30 cellular contexts compared by ENCODE assay signal in genomic region chr4:64192731-64193412, GRCh38.
"Had no signal": no experiment of that assay in that cellular context is flagged by ENCODE, and none has a peak within 500 bp of the region (broad histone marks: within the 10 kb centered on the region; RNA-seq: fewer than 3 reads in every experiment).

No MANE protein-coding gene starts in this region.

- H3K27ac Mint-ChIP-seq: activated CD4-positive, alpha-beta T cell treated with anti-CD3 and anti-CD28 coated beads for 36 hours; activated CD8-positive, alpha-beta memory T cell treated with anti-CD3 and anti-CD28 coated beads, Interleukin-2, amount 10 ng/mL, durations not matched to agents 7 days and 5 days; activated CD8-positive, alpha-beta T cell treated with anti-CD3 and anti-CD28 coated beads, Interleukin-2, amount 10 ng/mL, durations not matched to agents 7 days and 5 days; activated naive CD4-positive, alpha-beta T cell treated with anti-CD3 and anti-CD28 coated beads, Interleukin-2, amount 50 U/mL, for 24 hours; activated naive CD8-positive, alpha-beta T cell treated with anti-CD3 and anti-CD28 coated beads, Interleukin-2, amount 50 U/mL, for 24 hours; activated T-helper 2 cell treated with anti-CD3 and anti-CD28 coated beads, Interferon-gamma antibody, Interleukin-2, Interleukin-4, amounts not matched to agents 10 μg/mL and 5 μg/mL and 100 μg/mL, durations not matched to agents 14 hours and 24 hours and 36 hours; mesothelial cell of epicardium; naive thymus-derived CD4-positive, alpha-beta T cell; stimulated activated memory B cell treated with anti-CD40 and anti-IgM and Interleukin-4, amounts not matched to agents 10 μg/mL and 1 μg/mL and 100 μg/mL, for 72 hours; stimulated activated naive CD8-positive, alpha-beta T cell treated with anti-CD3 and anti-CD28 coated beads, Interleukin-15, amount 100 ng/mL, for 72 hours; T-helper 17 cell; type B pancreatic cell had no signal

- H3K27me3 Mint-ChIP-seq: activated CD4-positive, alpha-beta T cell treated with anti-CD3 and anti-CD28 coated beads for 36 hours; activated CD8-positive, alpha-beta memory T cell treated with anti-CD3 and anti-CD28 coated beads, Interleukin-2, amount 10 ng/mL, durations not matched to agents 7 days and 5 days; activated naive CD4-positive, alpha-beta T cell treated with anti-CD3 and anti-CD28 coated beads, Interleukin-2, amount 50 U/mL, for 24 hours; activated naive CD8-positive, alpha-beta T cell treated with anti-CD3 and anti-CD28 coated beads, Interleukin-2, amount 50 U/mL, for 24 hours; naive thymus-derived CD4-positive, alpha-beta T cell; stimulated activated memory B cell treated with anti-CD40 and anti-IgM and Interleukin-4, amounts not matched to agents 10 μg/mL and 1 μg/mL and 100 μg/mL, for 72 hours; stimulated activated naive CD8-positive, alpha-beta T cell treated with anti-CD3 and anti-CD28 coated beads, Interleukin-15, amount 100 ng/mL, for 72 hours; T-helper 17 cell; type B pancreatic cell had no signal

- H3K4me3 ChIP-seq: esophagus squamous epithelium, pancreas, prostate gland, skin epidermis, vagina had no signal

- H3K9me3 Mint-ChIP-seq: type B pancreatic cell had no signal

- DNase-seq: activated CD4-positive, alpha-beta T cell treated with anti-CD3 and anti-CD28 coated beads for 36 hours; activated CD4-positive, CD25-positive, alpha-beta regulatory T cell; activated CD8-positive, alpha-beta memory T cell treated with anti-CD3 and anti-CD28 coated beads, Interleukin-2, amount 10 ng/mL, durations not matched to agents 7 days and 5 days; activated CD8-positive, alpha-beta T cell treated with anti-CD3 and anti-CD28 coated beads, Interleukin-2, amount 10 ng/mL, durations not matched to agents 7 days and 5 days; activated naive CD8-positive, alpha-beta T cell treated with anti-CD3 and anti-CD28 coated beads, Interleukin-2, amount 50 U/mL, for 24 hours; activated T-cell treated with anti-CD3 and anti-CD28 coated beads, Interleukin-2, amount 50 U/mL, for 48 hours; amygdala; dermis blood vessel endothelial cell; effector CD4-positive, alpha-beta T cell; esophagus squamous epithelium; foreskin melanocyte; glutamatergic neuron; left ventricle myocardium superior; naive thymus-derived CD4-positive, alpha-beta T cell; pancreas; retina; stimulated activated CD4-positive, alpha-beta T cell treated with anti-CD3 and anti-CD28 coated beads, Interleukin-4, amount 100 ng/mL, for 4 hours; stimulated activated CD8-positive, alpha-beta memory T cell treated with anti-CD3 and anti-CD28 coated beads, Interleukin-4, amount 100 ng/mL, for 48 hours; stimulated activated naive CD8-positive, alpha-beta T cell treated with anti-CD3 and anti-CD28 coated beads, Interleukin-15, amount 100 ng/mL, for 72 hours; substantia nigra; T-helper 17 cell had no signal

- H3K36me3 Mint-ChIP-seq: activated CD8-positive, alpha-beta memory T cell treated with anti-CD3 and anti-CD28 coated beads, Interleukin-2, amount 10 ng/mL, durations not matched to agents 7 days and 5 days; activated naive CD4-positive, alpha-beta T cell treated with anti-CD3 and anti-CD28 coated beads, Interleukin-2, amount 50 U/mL, for 24 hours; mesothelial cell of epicardium; naive thymus-derived CD4-positive, alpha-beta T cell; stimulated activated memory B cell treated with anti-CD40 and anti-IgM and Interleukin-4, amounts not matched to agents 10 μg/mL and 1 μg/mL and 100 μg/mL, for 72 hours; type B pancreatic cell had no signal

- H3K4me1 Mint-ChIP-seq: activated CD4-positive, alpha-beta T cell treated with anti-CD3 and anti-CD28 coated beads for 36 hours; activated CD8-positive, alpha-beta memory T cell treated with anti-CD3 and anti-CD28 coated beads, Interleukin-2, amount 10 ng/mL, durations not matched to agents 7 days and 5 days; activated naive CD4-positive, alpha-beta T cell treated with anti-CD3 and anti-CD28 coated beads, Interleukin-2, amount 50 U/mL, for 24 hours; activated naive CD8-positive, alpha-beta T cell treated with anti-CD3 and anti-CD28 coated beads, Interleukin-2, amount 50 U/mL, for 24 hours; naive thymus-derived CD4-positive, alpha-beta T cell; stimulated activated memory B cell treated with anti-CD40 and anti-IgM and Interleukin-4, amounts not matched to agents 10 μg/mL and 1 μg/mL and 100 μg/mL, for 72 hours; stimulated activated naive CD8-positive, alpha-beta T cell treated with anti-CD3 and anti-CD28 coated beads, Interleukin-15, amount 100 ng/mL, for 72 hours; T-helper 17 cell had no signal

- H3K27ac ChIP-seq: esophagus squamous epithelium, pancreas, prostate gland, skin epidermis, vagina had no signal

- H3K4me1 ChIP-seq: esophagus squamous epithelium, pancreas, prostate gland, vagina had no signal

- H3K4me3 Mint-ChIP-seq: activated CD4-positive, alpha-beta T cell treated with anti-CD3 and anti-CD28 coated beads for 36 hours; activated CD8-positive, alpha-beta memory T cell treated with anti-CD3 and anti-CD28 coated beads, Interleukin-2, amount 10 ng/mL, durations not matched to agents 7 days and 5 days; activated CD8-positive, alpha-beta T cell treated with anti-CD3 and anti-CD28 coated beads, Interleukin-2, amount 10 ng/mL, durations not matched to agents 7 days and 5 days; activated naive CD4-positive, alpha-beta T cell treated with anti-CD3 and anti-CD28 coated beads, Interleukin-2, amount 50 U/mL, for 24 hours; activated naive CD8-positive, alpha-beta T cell treated with anti-CD3 and anti-CD28 coated beads, Interleukin-2, amount 50 U/mL, for 24 hours; mesothelial cell of epicardium; naive thymus-derived CD4-positive, alpha-beta T cell; stimulated activated memory B cell treated with anti-CD40 and anti-IgM and Interleukin-4, amounts not matched to agents 10 μg/mL and 1 μg/mL and 100 μg/mL, for 72 hours; stimulated activated naive CD8-positive, alpha-beta T cell treated with anti-CD3 and anti-CD28 coated beads, Interleukin-15, amount 100 ng/mL, for 72 hours; T-helper 17 cell; type B pancreatic cell had no signal

- ATAC-seq: activated CD4-positive, alpha-beta T cell treated with anti-CD3 and anti-CD28 coated beads for 36 hours; activated CD8-positive, alpha-beta memory T cell treated with anti-CD3 and anti-CD28 coated beads, Interleukin-2, amount 10 ng/mL, durations not matched to agents 7 days and 5 days; activated CD8-positive, alpha-beta T cell treated with anti-CD3 and anti-CD28 coated beads, Interleukin-2, amount 10 ng/mL, durations not matched to agents 7 days and 5 days; activated naive CD8-positive, alpha-beta T cell treated with anti-CD3 and anti-CD28 coated beads, Interleukin-2, amount 50 U/mL, for 24 hours; left ventricle myocardium superior; naive thymus-derived CD4-positive, alpha-beta T cell; pancreas; sciatic nerve; stimulated activated memory B cell treated with anti-CD40 and anti-IgM and Interleukin-4, amounts not matched to agents 10 μg/mL and 1 μg/mL and 100 μg/mL, for 72 hours; stimulated activated naive CD8-positive, alpha-beta T cell treated with anti-CD3 and anti-CD28 coated beads, Interleukin-15, amount 100 ng/mL, for 72 hours; T-helper 17 cell had no signal

- H3K36me3 ChIP-seq: esophagus squamous epithelium, pancreas, prostate gland, vagina had no signal

- H3K27me3 ChIP-seq: esophagus squamous epithelium, pancreas, vagina had no signal
